10 cellular contexts compared by ENCODE assay signal in the genomic region with DNA sequence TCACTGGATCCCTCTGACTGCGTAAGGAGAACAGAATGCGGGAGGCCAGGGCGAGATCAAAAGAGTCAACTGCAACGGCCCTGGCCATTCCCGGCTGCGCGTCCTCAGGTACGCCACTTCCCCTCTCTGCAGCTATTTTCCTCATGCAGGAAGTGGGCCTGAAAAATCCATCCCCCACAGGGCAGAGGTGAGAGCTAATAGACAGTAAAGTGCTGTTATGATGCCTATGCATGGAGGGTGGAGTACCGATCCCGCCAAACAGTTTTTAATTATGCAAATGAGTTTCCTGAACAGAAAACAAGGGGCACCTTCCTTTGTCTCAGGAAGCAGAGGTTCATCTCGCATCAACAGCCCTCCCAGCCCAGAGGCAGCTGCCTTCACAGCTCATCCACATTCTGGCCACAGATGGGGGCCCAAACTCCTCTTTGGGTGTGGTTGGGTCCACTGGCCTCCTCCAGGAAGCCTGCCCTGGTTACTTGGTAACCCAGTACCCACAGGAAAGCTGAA. TPM values are rescaled to one million over a fixed set of nuclear protein-coding genes. Genes with fewer than 3 reads are reported as not detected.
DNase-seq lines count a peak whose midpoint lies in the region; ATAC-seq lines count a peak whose summit lies in the region.
"Had no signal": no experiment of that assay in that cellular context is flagged by ENCODE, and none has a peak within 500 bp of the region (broad histone marks: within the 10 kb centered on the region; RNA-seq: fewer than 3 reads in every experiment).

No MANE protein-coding gene starts in this region.

- H3K36me3 Mint-ChIP-seq in activated naive CD8-positive, alpha-beta T cell treated with anti-CD3 and anti-CD28 coated beads for 36 hours, result peaks cover 48% of the 10 kb centered on the region
- peaks cover 43% of the 10 kb centered on the region for H3K36me3 Mint-ChIP-seq in stimulated activated naive CD8-positive, alpha-beta T cell treated with anti-CD3 and anti-CD28 coated beads, Interleukin-15, Interleukin-2, amounts not matched to agents 100 ng/mL and 50 ng/mL, for 24 hours (ENCODE audit: low read depth)

- H3K4me3 Mint-ChIP-seq in activated naive CD8-positive, alpha-beta T cell treated with anti-CD3 and anti-CD28 coated beads for 36 hours, result peak overlapping the region; percentile 58
- H3K4me3 Mint-ChIP-seq in stimulated activated naive CD8-positive, alpha-beta T cell treated with anti-CD3 and anti-CD28 coated beads, Interleukin-15, Interleukin-2, amounts not matched to agents 100 ng/mL and 50 ng/mL, for 24 hours, result peak overlapping the region; percentile 61

- no peaks in the 10 kb centered on the region for H3K27me3 Mint-ChIP-seq in activated naive CD8-positive, alpha-beta T cell treated with anti-CD3 and anti-CD28 coated beads for 36 hours
- H3K27me3 Mint-ChIP-seq in stimulated activated naive CD8-positive, alpha-beta T cell treated with anti-CD3 and anti-CD28 coated beads, Interleukin-15, Interleukin-2, amounts not matched to agents 100 ng/mL and 50 ng/mL, for 24 hours, result no peaks in the 10 kb centered on the region

- H3K27ac Mint-ChIP-seq in activated naive CD8-positive, alpha-beta T cell treated with anti-CD3 and anti-CD28 coated beads for 36 hours, result peak overlapping the region; percentile 87
- H3K27ac Mint-ChIP-seq in stimulated activated naive CD8-positive, alpha-beta T cell treated with anti-CD3 and anti-CD28 coated beads, Interleukin-15, Interleukin-2, amounts not matched to agents 100 ng/mL and 50 ng/mL, for 24 hours, result peak overlapping the region; percentile 94

- peak; percentile 62 for ATAC-seq in HG03175 (IDR thresholded peaks at IDR 0.05; ENCODE audit: unreplicated experiment)
- ATAC-seq: gastrocnemius medialis had no signal

- DNase-seq in activated gamma-delta T cell treated with Interleukin-2 at 50 U/mL for 16 hours, result peak; percentile 26
- no peak for DNase-seq in activated gamma-delta T cell (lab: John Stamatoyannopoulos, UW)
- peak; percentile 47 for DNase-seq in activated naive CD8-positive, alpha-beta T cell treated with anti-CD3 and anti-CD28 coated beads for 36 hours
- DNase-seq in NCI-H69 (lab: John Stamatoyannopoulos, UW), result no peak
- no peak for DNase-seq in kidney tubule cell (ENCODE audit: low spot score)
- DNase-seq in NCI-H2029 (lab: John Stamatoyannopoulos, UW), result no peak
- DNase-seq: gastrocnemius medialis, KG1 had no signal

- H3K4me1 Mint-ChIP-seq in activated naive CD8-positive, alpha-beta T cell treated with anti-CD3 and anti-CD28 coated beads for 36 hours, result peaks cover 82% of the 10 kb centered on the region
- no peaks in the 10 kb centered on the region for H3K4me1 Mint-ChIP-seq in stimulated activated naive CD8-positive, alpha-beta T cell treated with anti-CD3 and anti-CD28 coated beads, Interleukin-15, Interleukin-2, amounts not matched to agents 100 ng/mL and 50 ng/mL, for 24 hours (ENCODE audit: low read depth)

- no peaks in the 10 kb centered on the region for H3K9me3 Mint-ChIP-seq in activated naive CD8-positive, alpha-beta T cell treated with anti-CD3 and anti-CD28 coated beads for 36 hours
- H3K9me3 Mint-ChIP-seq in stimulated activated naive CD8-positive, alpha-beta T cell treated with anti-CD3 and anti-CD28 coated beads, Interleukin-15, Interleukin-2, amounts not matched to agents 100 ng/mL and 50 ng/mL, for 24 hours, result no peaks in the 10 kb centered on the region

RNA-seq across cellular contexts. Expression of a gene that starts 9.3 kb away (rescaled TPM):
- 10 to 100 TPM; 76.8 to 77.1 TPM for total RNA-seq in activated naive CD8-positive, alpha-beta T cell treated with anti-CD3 and anti-CD28 coated beads for 36 hours

Comparison
In these comparisons a context has a peak if more than half of its experiments do, and no peak if none do; other contexts are left out.
1. DNase-seq: peak in activated gamma-delta T cell treated with Interleukin-2 at 50 U/mL for 16 hours (single experiment) and activated naive CD8-positive, alpha-beta T cell treated with anti-CD3 and anti-CD28 coated beads for 36 hours (single experiment); none in activated gamma-delta T cell (single experiment), NCI-H69 (single experiment), kidney tubule cell (single experiment) and NCI-H2029 (single experiment).